26 cellular contexts compared by ENCODE assay signal in genomic region chr6:38984723-38985122, GRCh38.
"Had no signal": no experiment of that assay in that cellular context is flagged by ENCODE, and none has a peak within 500 bp of the region (broad histone marks: within the 10 kb centered on the region; RNA-seq: fewer than 3 reads in every experiment).

No MANE protein-coding gene starts in this region.

- H2AFZ ChIP-seq: PC-9 had no signal

- H3K4me2 ChIP-seq: PC-9 had no signal

- H3K4me3 ChIP-seq: MG63, PC-9, Peyer's patch, SJCRH30 had no signal

- H3K27ac ChIP-seq: PC-9, Peyer's patch, SJCRH30 had no signal

- H3K36me3 ChIP-seq: MG63, Peyer's patch, SJCRH30 had no signal

- H3K4me1 ChIP-seq: Peyer's patch, SJCRH30 had no signal

- H3K9me3 ChIP-seq: MG63, Peyer's patch, SJCRH30 had no signal

- DNase-seq: IMR-90, Karpas-422, KG1, MG63, NCI-H1092, NCI-H1105 treated with DMSO at 0.1 percent for 48 hours, NCI-H1417 treated with DMSO at 0.1 percent for 48 hours, NCI-H146, NCI-H1694 treated with DMSO at 0.1 percent for 48 hours, NCI-H1930, NCI-H2081, NCI-H2107, NCI-H226, NCI-H446, NCI-H510A, NCI-H524 treated with DMSO at 0.1 percent for 48 hours, NCI-H69, NCI-H774, OCI-M1, PC-9, Peyer's patch, SHP77 treated with DMSO at 0.1 percent for 48 hours, SJCRH30 had no signal

- ATAC-seq: HepG2, Right ventricle myocardium inferior, SK-N-SH treated with all-trans-retinoic acid at 6 μM for 48 hours had no signal

- H3K27me3 ChIP-seq: Peyer's patch had no signal
